Comparison of ENCODE assay signal across 8 cellular contexts in the genomic region with DNA sequence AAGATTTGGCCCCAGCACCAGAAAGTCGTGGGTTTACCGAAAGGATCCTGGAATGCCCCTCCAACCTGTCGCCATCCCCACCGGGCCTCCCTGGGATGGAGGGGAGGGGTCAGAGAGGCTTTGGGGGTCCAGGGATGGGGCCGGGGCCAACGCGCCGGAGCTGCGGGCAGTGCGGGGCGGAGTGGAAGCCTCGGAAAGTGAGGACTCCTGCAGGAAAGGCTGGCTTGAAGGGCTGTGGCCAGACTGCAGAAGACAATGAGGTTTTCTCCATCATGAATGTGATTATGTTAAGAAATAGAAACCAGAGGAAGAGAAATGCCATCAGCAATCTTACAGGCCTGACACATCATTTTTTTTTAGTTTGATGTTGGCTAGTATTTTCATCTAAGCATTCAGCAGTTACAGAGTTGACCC.
A peak's percentile ranks its signal among the peaks of the same experiment; 100 is the strongest.
DNase-seq lines count a peak whose midpoint lies in the region; ATAC-seq and TF ChIP-seq lines count a peak whose summit lies in the region.

No MANE protein-coding gene starts in this region.

- no peak for TF ChIP-seq CTCF in C4-2B (conservative IDR thresholded peaks at IDR 0.05)
- TF ChIP-seq CTCF in RWPE2 (IDR thresholded peaks at IDR 0.05; ENCODE audit: poor library complexity, severe bottlenecking), result no peak

- H3K27ac ChIP-seq in C4-2B, result peak overlapping the region; percentile 95
- peak overlapping the region; percentile 62 for H3K27ac ChIP-seq in RWPE2 (ENCODE audit: poor library complexity, severe bottlenecking)
- peak overlapping the region; percentile 76 to 99 (median 92) for H3K27ac ChIP-seq in skin epidermis

- H3K4me3 ChIP-seq in RWPE2 (ENCODE audit: severe bottlenecking) (peak overlapping the region; percentile 100), skin epidermis (peak overlapping the region; percentile 76 to 96 (median 85))

- in situ Hi-C loops in T47D (cut with HindIII; ENCODE audit: low pct_unique_long_range_greater_than_20kb, low sequenced_read_pairs), result no loop called here

- no peaks in the 10 kb centered on the region for H3K9me3 ChIP-seq in RWPE2 (ENCODE audit: severe bottlenecking)

- H3K36me3 ChIP-seq in RWPE2 (ENCODE audit: low read depth), result peaks cover 17% of the 10 kb centered on the region

- no peaks in the 10 kb centered on the region for H3K27me3 ChIP-seq in RWPE2 (ENCODE audit: insufficient read depth, poor library complexity, severe bottlenecking)

- no peak for DNase-seq in RWPE2 (ENCODE audit: low spot score)
- DNase-seq in T47D (ENCODE audit: low read depth in 1 of 2, low spot score in 1 of 2), result peak; percentile 40 to 83
- peak; percentile 52 for DNase-seq in iPS-NIHi7 (ENCODE audit: extremely low spot score)
- no peak for DNase-seq in NCI-H2196 treated with DMSO at 0.1 percent for 48 hours (lab: John Stamatoyannopoulos, UW; ENCODE audit: unreplicated experiment)

- H3K4me1 ChIP-seq in RWPE2 (ENCODE audit: insufficient read depth, poor library complexity, severe bottlenecking), result peaks cover 9% of the 10 kb centered on the region

- peak; percentile 25 for ATAC-seq in GM18909 (IDR thresholded peaks at IDR 0.05; ENCODE audit: poor library complexity, unreplicated experiment)
- ATAC-seq in HG03139 (IDR thresholded peaks at IDR 0.05; ENCODE audit: unreplicated experiment), result peak; percentile 7
- peak; percentile 50 for ATAC-seq in RWPE2 (ENCODE audit: low read depth)

Comparison
In these comparisons a context has a peak if more than half of its experiments do, and no peak if none do; other contexts are left out.
1. DNase-seq: peak in T47D (2 of 2) and iPS-NIHi7 (single experiment); none in RWPE2 (single experiment) and NCI-H2196 treated with DMSO at 0.1 percent for 48 hours (single experiment).
2. Peak in every context shown above with its lines, with median percentiles within 50 percentile points of each other: H3K27ac ChIP-seq and ATAC-seq.